22 cellular contexts compared by ENCODE assay signal in genomic region chr19:40141546-40141945, GRCh38. TPM values are rescaled to one million over a fixed set of nuclear protein-coding genes. Genes with fewer than 3 reads are reported as not detected.
DNase-seq lines count a peak whose midpoint lies in the region; TF ChIP-seq lines count a peak whose summit lies in the region.
"Had no signal": no experiment of that assay in that cellular context is flagged by ENCODE, and none has a peak within 500 bp of the region (broad histone marks: within the 10 kb centered on the region; RNA-seq: fewer than 3 reads in every experiment).

No MANE protein-coding gene starts in this region.

- no peaks in the 10 kb centered on the region; a peak in 1 of 3 replicates for H3K36me3 ChIP-seq in HEK293 (ENCODE audit: control insufficient read depth in 2 of 2, insufficient read depth in 1 of 2, low read length in 2 of 2)

- H3K36me3 Mint-ChIP-seq in osteocyte (ENCODE audit: unreplicated experiment): no peaks in the 10 kb centered on the region

- H3K27me3 Mint-ChIP-seq in osteocyte (ENCODE audit: unreplicated experiment): peaks cover 30% of the 10 kb centered on the region

- CTCF ChIA-PET in HEK293 (lab: Yijun Ruan, JAX): interaction anchor here (0.6 to 3.7 kb wide), 16 partner anchors 10 to 604 kb away, joined by 3 to 55 read pairs (median 4); partner anchors contain the start of gene TTC9B

- H3K4me3 ChIP-seq in HEK293 (ENCODE audit: low read depth, low read length): no peak overlapping the region
- H3K4me3 ChIP-seq in fibroblast of the aortic adventitia (ENCODE audit: low read depth, low read length): no peak overlapping the region
- H3K4me3 ChIP-seq: PC-9 had no signal

- no peak overlapping the region for H3K27ac ChIP-seq in HEK293 (ENCODE audit: extremely low read depth, low read depth, low read length)
- H3K27ac ChIP-seq: HL-60, PC-9 had no signal

- no peaks in the 10 kb centered on the region for H3K4me1 ChIP-seq in HEK293 (ENCODE audit: control insufficient read depth, insufficient read depth, low read length)

- no peak overlapping the region for H3K4me3 Mint-ChIP-seq in osteocyte (ENCODE audit: unreplicated experiment)

- H3K9me3 Mint-ChIP-seq in osteocyte (ENCODE audit: unreplicated experiment): no peaks in the 10 kb centered on the region

- peaks cover 4% of the 10 kb centered on the region for H3K4me1 Mint-ChIP-seq in osteocyte (ENCODE audit: unreplicated experiment)

- DNase-seq in NCI-H69 (lab: John Stamatoyannopoulos, UW) (peak; percentile 7), fibroblast of the aortic adventitia (ENCODE audit: low read depth) (peak; percentile 16), osteocyte (ENCODE audit: extremely low spot score, unreplicated experiment) (peak; percentile 56), NCI-H524 (lab: John Stamatoyannopoulos, UW) (no peak), CD1c-positive myeloid dendritic cell (ENCODE audit: extremely low spot score) (no peak), medulla oblongata (ENCODE audit: extremely low spot score) (no peak)
- DNase-seq: C1 segment of cervical spinal cord, DMS53, GDM1, KG1, NCI-H1105, NCI-H146, NCI-H2029, NCI-H2171, NCI-H345, NCI-H524 treated with DMSO at 0.1 percent for 48 hours, PC-9, RPMI8226, SHP77, SW 1271 had no signal

- POLR2A ChIA-PET in HEK293 (lab: Yijun Ruan, JAX): no interaction called here

- no peak overlapping the region for H3K27ac Mint-ChIP-seq in osteocyte (ENCODE audit: unreplicated experiment)

- H3K9me3 ChIP-seq in HEK293 (ENCODE audit: control insufficient read depth, insufficient read depth, low read depth, low read length): peaks cover 7% of the 10 kb centered on the region

- TF ChIP-seq CTCF in HEK293 (tag by site-specific recombination; IDR thresholded peaks at IDR 0.05) (no peak), fibroblast of the aortic adventitia (IDR thresholded peaks at IDR 0.05; ENCODE audit: insufficient read depth, low read length) (no peak), osteocyte (IDR thresholded peaks at IDR 0.05) (no peak)

TF ChIP-seq in HEK293, 187 proteins besides CTCF, POLR2A, EP300 and RAD21:
- no peak for TF ChIP-seq GLIS2 (tag by site-specific recombination; IDR thresholded peaks at IDR 0.05)
- TF ChIP-seq YY2 (tag by site-specific recombination; IDR thresholded peaks at IDR 0.05): 0 out of 2 replicates have a peak, but pooled peaks have one; percentile 29

RNA-seq across cellular contexts. Expression of gene MAP3K10, which starts 49.7 kb away (rescaled TPM):
- total RNA-seq in fibroblast of the aortic adventitia (ENCODE audit: low replicate concordance) (5.0 and 8.0 TPM in 2 replicates), osteocyte (23.6 and 24.2 TPM in 2 replicates)

RNA-seq across cellular contexts. Expression of gene ZNF780A, which starts 50.8 kb away (rescaled TPM):
- total RNA-seq in fibroblast of the aortic adventitia (ENCODE audit: low replicate concordance) (10.1 and 15.9 TPM in 2 replicates), osteocyte (13.0 and 14.4 TPM in 2 replicates)

Comparison
In these comparisons a context has a peak if more than half of its experiments do, and no peak if none do; other contexts are left out.
1. DNase-seq: peak in NCI-H69 (single experiment), fibroblast of the aortic adventitia (single experiment) and osteocyte (single experiment); none in NCI-H524 (0 of 2), CD1c-positive myeloid dendritic cell (single experiment) and medulla oblongata (single experiment).